ENCODE assay signal across 15 cellular contexts in the genomic region with DNA sequence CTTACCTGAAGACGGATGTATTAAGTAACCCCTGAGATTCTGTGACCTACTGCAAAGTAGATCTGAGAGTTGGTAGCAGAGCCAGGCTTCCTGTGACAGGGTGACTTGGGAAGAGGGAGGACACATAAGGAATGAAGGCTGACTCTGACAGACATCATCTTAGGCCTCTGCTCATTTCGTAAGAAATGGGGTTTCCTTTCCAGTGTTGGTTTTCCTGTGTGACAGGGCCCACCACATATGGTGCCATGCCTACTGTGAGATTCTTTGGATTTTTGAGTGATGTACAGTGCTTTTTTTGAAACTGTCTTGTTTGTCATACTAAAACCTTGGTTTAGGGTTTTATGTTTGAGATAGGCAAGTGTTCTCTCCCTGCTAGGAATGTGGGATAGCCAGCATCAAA.
"Had no signal": no experiment of that assay in that cellular context is flagged by ENCODE, and none has a peak within 500 bp of the region (broad histone marks: within the 10 kb centered on the region; RNA-seq: fewer than 3 reads in every experiment).

No MANE protein-coding gene starts in this region.

- H3K9me3 Mint-ChIP-seq: endodermal cell, neural crest cell had no signal

- FAIRE-seq: urothelium cell line had no signal

- H3K27ac Mint-ChIP-seq: activated naive CD8-positive, alpha-beta T cell had no signal

- DNase-seq: activated CD4-positive, alpha-beta T cell treated with anti-CD3 and anti-CD28 coated beads, Interleukin-2, amount 50 U/mL, for 48 hours; activated CD8-positive, alpha-beta memory T cell treated with anti-CD3 and anti-CD28 coated beads, Interleukin-2, amount 50 U/mL, for 48 hours; activated effector memory CD4-positive, alpha-beta T cell treated with Interleukin-2 at 50 U/mL for 16 hours; anterior cingulate cortex; erythroblast; left ventricle myocardium superior; retina; stimulated activated CD4-positive, alpha-beta T cell treated with anti-CD3 and anti-CD28 coated beads, Interleukin-15, amount 100 ng/mL, for 24 hours; stimulated activated CD4-positive, alpha-beta T cell treated with anti-CD3 and anti-CD28 coated beads, Interleukin-4, amount 100 ng/mL, for 24 hours had no signal

- H3K4me1 Mint-ChIP-seq: neural crest cell had no signal

- ATAC-seq: activated CD4-positive, CD25-positive, alpha-beta regulatory T cell treated with anti-CD3 and anti-CD28 coated beads, Interleukin-2, amount 50 U/mL, for 24 hours; left ventricle myocardium superior had no signal

- H3K27ac ChIP-seq: hepatocyte had no signal

- H3K27me3 Mint-ChIP-seq: activated naive CD8-positive, alpha-beta T cell had no signal

- H3K4me3 Mint-ChIP-seq: activated naive CD8-positive, alpha-beta T cell; endodermal cell; neural crest cell had no signal
